ENCODE assay signal across 32 cellular contexts in the genomic region with DNA sequence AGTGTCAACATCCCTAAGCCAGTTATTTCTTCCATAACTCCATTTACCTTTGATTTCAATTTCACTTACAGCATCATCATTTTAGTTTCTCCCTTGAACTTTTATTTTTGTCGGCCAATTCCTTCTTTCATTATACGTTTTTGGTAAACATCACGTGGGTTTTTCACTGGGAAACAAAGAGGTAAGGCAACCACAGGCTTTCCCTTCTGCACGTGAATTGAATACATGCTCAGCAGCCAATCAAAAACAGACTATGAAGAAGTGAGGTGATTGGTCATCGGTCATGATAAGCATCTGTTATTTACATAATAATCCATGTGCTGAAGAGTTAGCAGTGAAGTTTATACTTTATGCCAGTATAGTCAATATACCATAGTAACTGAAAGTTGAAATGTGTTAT.
DNase-seq lines count a peak whose midpoint lies in the region; ATAC-seq and TF ChIP-seq lines count a peak whose summit lies in the region.
"Had no signal": no experiment of that assay in that cellular context is flagged by ENCODE, and none has a peak within 500 bp of the region (broad histone marks: within the 10 kb centered on the region; RNA-seq: fewer than 3 reads in every experiment).

No MANE protein-coding gene starts in this region.

- H4K5ac ChIP-seq in IMR-90 (ENCODE audit: low read depth, low read length): no peak overlapping the region

- TF ChIP-seq RAD21 in IMR-90 (IDR thresholded peaks at IDR 0.05; ENCODE audit: low read length): no peak

- intact Hi-C loops in IMR-90 (cut with micrococcal nuclease): no loop called here

- H3K4ac ChIP-seq in IMR-90 (ENCODE audit: low read depth, low read length): no peak overlapping the region

- no peak overlapping the region for H3K18ac ChIP-seq in IMR-90 (ENCODE audit: low read depth, low read length)

- H3K4me1 ChIP-seq in IMR-90 (ENCODE audit: control insufficient read depth, insufficient read depth, low read length) (0 out of 2 replicates have a peak, but pooled peaks cover 1% of the 10 kb centered on the region), neural progenitor cell (no peaks in the 10 kb centered on the region)
- H3K4me1 ChIP-seq: BLaER1 treated with 17β-estradiol and CSF1 and Interleukin-3, amounts not matched to agents 10 nM and 100 nM; body of pancreas; pancreas; stomach; transverse colon had no signal

- no peak overlapping the region for H2BK15ac ChIP-seq in IMR-90 (ENCODE audit: low read depth, low read length)

- POLR2A ChIA-PET in IMR-90 (lab: Charles Lee; ENCODE audit: unreplicated experiment): no interaction called here

- in situ Hi-C loops in IMR-90 (cut with MboI; ENCODE audit: low sequenced_read_pairs): no loop called here

- no peak for TF ChIP-seq CTCF in IMR-90 (conservative IDR thresholded peaks at IDR 0.05; ENCODE audit: low read depth, low read length)
- no peak for TF ChIP-seq CTCF in choroid plexus epithelial cell (conservative IDR thresholded peaks at IDR 0.05; ENCODE audit: low read depth, low read length)
- no peak for TF ChIP-seq CTCF in neural progenitor cell (IDR thresholded peaks at IDR 0.05)

- no peaks in the 10 kb centered on the region for H3K27me3 Mint-ChIP-seq in neural progenitor cell (ENCODE audit: insufficient read depth, low read depth)
- H3K27me3 Mint-ChIP-seq in activated CD8-positive, alpha-beta memory T cell treated with anti-CD3 and anti-CD28 coated beads, Interleukin-2, amount 10 ng/mL, durations not matched to agents 7 days and 5 days: no peaks in the 10 kb centered on the region
- H3K27me3 Mint-ChIP-seq: activated naive CD8-positive, alpha-beta T cell treated with anti-CD3 and anti-CD28 coated beads, Interleukin-2, amount 50 U/mL, for 24 hours had no signal

- H4K20me1 ChIP-seq in IMR-90 (ENCODE audit: insufficient read depth, low read length): no peaks in the 10 kb centered on the region
- no peaks in the 10 kb centered on the region for H4K20me1 ChIP-seq in neural progenitor cell (ENCODE audit: low read depth)
- H4K20me1 ChIP-seq: BLaER1 treated with 17β-estradiol and CSF1 and Interleukin-3, amounts not matched to agents 10 nM and 100 nM had no signal

- H3K23ac ChIP-seq in IMR-90 (ENCODE audit: low read depth, low read length): no peak overlapping the region

- no peaks in the 10 kb centered on the region for H3K79me1 ChIP-seq in IMR-90 (ENCODE audit: low read depth in 1 of 2, low read length in 2 of 2)

- H3K27me3 ChIP-seq in IMR-90 (ENCODE audit: control insufficient read depth, insufficient read depth, low read length) (no peaks in the 10 kb centered on the region), neural progenitor cell (no peaks in the 10 kb centered on the region)
- H3K27me3 ChIP-seq: BLaER1 treated with 17β-estradiol and CSF1 and Interleukin-3, amounts not matched to agents 10 nM and 100 nM; body of pancreas; pancreas; stomach; transverse colon had no signal

- no peaks in the 10 kb centered on the region for H3K9me3 ChIP-seq in IMR-90 (ENCODE audit: control insufficient read depth, insufficient read depth, low read length)
- H3K9me3 ChIP-seq in neural progenitor cell (ENCODE audit: low read depth): no peaks in the 10 kb centered on the region
- H3K9me3 ChIP-seq: BLaER1 treated with 17β-estradiol and CSF1 and Interleukin-3, amounts not matched to agents 10 nM and 100 nM; body of pancreas; pancreas; stomach; transverse colon had no signal

- no peaks in the 10 kb centered on the region for H3K9me1 ChIP-seq in IMR-90 (ENCODE audit: insufficient read depth, low read length)

- H3K14ac ChIP-seq in IMR-90 (replicated peaks; ENCODE audit: low read depth, low read length): no peak overlapping the region

- CTCF ChIA-PET in IMR-90 (lab: Yijun Ruan, JAX): no interaction called here
- CTCF ChIA-PET in activated CD8-positive, alpha-beta memory T cell treated with anti-CD3 and anti-CD28 coated beads, Interleukin-2, amount 10 ng/mL, durations not matched to agents 7 days and 5 days (lab: Charles Lee): no interaction called here

- H3K9ac ChIP-seq in IMR-90 (ENCODE audit: low read depth, low read length) (no peak overlapping the region), neural progenitor cell (no peak overlapping the region)
- H3K9ac ChIP-seq: BLaER1 treated with 17β-estradiol and CSF1 and Interleukin-3, amounts not matched to agents 10 nM and 100 nM had no signal

- dilution Hi-C loops in IMR-90 (cut with HindIII; ENCODE audit: low sequenced_read_pairs, unreplicated experiment): no loop called here

- no peak for DNase-seq in IMR-90
- DNase-seq in NCI-H69 (lab: John Stamatoyannopoulos, UW): peak; percentile 95
- DNase-seq in choroid plexus epithelial cell (ENCODE audit: low read depth): peak; percentile 16
- DNase-seq in putamen (ENCODE audit: low spot score): peak; percentile 63
- DNase-seq in T-helper 9 cell: no peak
- DNase-seq in neural progenitor cell (ENCODE audit: low spot score): no peak
- no peak for DNase-seq in activated CD8-positive, alpha-beta memory T cell treated with anti-CD3 and anti-CD28 coated beads, Interleukin-2, amount 10 ng/mL, durations not matched to agents 7 days and 5 days
- DNase-seq: activated CD4-positive, alpha-beta T cell treated with anti-CD3 and anti-CD28 coated beads for 4 hours; activated naive CD8-positive, alpha-beta T cell treated with anti-CD3 and anti-CD28 coated beads, Interleukin-2, amount 50 U/mL, for 24 hours; activated T-cell treated with anti-CD3 and anti-CD28 coated beads, Interleukin-2, amount 50 U/mL, for 48 hours; body of pancreas; cerebellar nuclear complex; effector CD8-positive, alpha-beta T cell; NCI-H1417; NCI-H2081 treated with DMSO at 0.1 percent for 48 hours; NCI-H446; nephron progenitor cell; pancreas; PC-9; right cardiac atrium; Right ventricle myocardium superior; stimulated activated CD4-positive, alpha-beta T cell treated with anti-CD3 and anti-CD28 coated beads, Interleukin-2, amount 100 ng/mL, for 24 hours; stomach; transverse colon had no signal

- H2BK5ac ChIP-seq in IMR-90 (ENCODE audit: low read depth, low read length, poor library complexity, severe bottlenecking): no peak overlapping the region

- peak overlapping the region; percentile 16; the same call in 1 of the 2 replicates for H3K4me2 ChIP-seq in IMR-90 (ENCODE audit: low read depth, low read length)
- H3K4me2 ChIP-seq in neural progenitor cell: no peak overlapping the region
- H3K4me2 ChIP-seq: BLaER1 treated with 17β-estradiol and CSF1 and Interleukin-3, amounts not matched to agents 10 nM and 100 nM; PC-9 had no signal

- H2BK120ac ChIP-seq in IMR-90 (ENCODE audit: low read depth, low read length): no peak overlapping the region

- no TSS peak for BruUV-seq in IMR-90 (replicated peaks; lab: Mats Ljungman, UMichigan)

- no peaks in the 10 kb centered on the region for H3K79me2 ChIP-seq in neural progenitor cell (ENCODE audit: low read depth)

- no peak overlapping the region for H2AFZ ChIP-seq in IMR-90 (replicated peaks; ENCODE audit: low read length, poor library complexity)
- no peak overlapping the region for H2AFZ ChIP-seq in neural progenitor cell (replicated peaks)
- H2AFZ ChIP-seq: PC-9 had no signal

- H3K4me1 Mint-ChIP-seq in neural progenitor cell: no peaks in the 10 kb centered on the region
- H3K4me1 Mint-ChIP-seq in activated CD8-positive, alpha-beta memory T cell treated with anti-CD3 and anti-CD28 coated beads, Interleukin-2, amount 10 ng/mL, durations not matched to agents 7 days and 5 days: no peaks in the 10 kb centered on the region
- H3K4me1 Mint-ChIP-seq: activated naive CD8-positive, alpha-beta T cell treated with anti-CD3 and anti-CD28 coated beads, Interleukin-2, amount 50 U/mL, for 24 hours; nephron progenitor cell had no signal

- H4K91ac ChIP-seq in IMR-90 (ENCODE audit: insufficient read depth, low read depth, low read length): no peak overlapping the region

- no peak overlapping the region for H3K4me3 Mint-ChIP-seq in neural progenitor cell
- no peak overlapping the region for H3K4me3 Mint-ChIP-seq in activated CD8-positive, alpha-beta memory T cell treated with anti-CD3 and anti-CD28 coated beads, Interleukin-2, amount 10 ng/mL, durations not matched to agents 7 days and 5 days
- H3K4me3 Mint-ChIP-seq: activated naive CD8-positive, alpha-beta T cell treated with anti-CD3 and anti-CD28 coated beads, Interleukin-2, amount 50 U/mL, for 24 hours; nephron progenitor cell; T-helper 2 cell treated with Interferon-gamma antibody and Interleukin-4, amounts not matched to agents 5 μg/mL and 100 μg/mL, for 36 hours had no signal

- ATAC-seq in IMR-90 (ENCODE audit: low read depth) (no peak), GM18520 (IDR thresholded peaks at IDR 0.05; ENCODE audit: unreplicated experiment) (no peak)
- no peak for ATAC-seq in activated CD8-positive, alpha-beta memory T cell treated with anti-CD3 and anti-CD28 coated beads, Interleukin-2, amount 10 ng/mL, durations not matched to agents 7 days and 5 days
- ATAC-seq: activated naive CD8-positive, alpha-beta T cell treated with anti-CD3 and anti-CD28 coated beads, Interleukin-2, amount 50 U/mL, for 24 hours; body of pancreas; HepG2; pancreas; right cardiac atrium had no signal

- H3K36me3 ChIP-seq in IMR-90 (ENCODE audit: control insufficient read depth, insufficient read depth, low read length): no peaks in the 10 kb centered on the region
- H3K36me3 ChIP-seq in neural progenitor cell: no peaks in the 10 kb centered on the region
- H3K36me3 ChIP-seq: BLaER1 treated with 17β-estradiol and CSF1 and Interleukin-3, amounts not matched to agents 10 nM and 100 nM; pancreas; stomach; transverse colon had no signal

- no peak overlapping the region for H2AK9ac ChIP-seq in IMR-90 (replicated peaks; ENCODE audit: low read depth, low read length, poor library complexity)

- H3K4me3 ChIP-seq in IMR-90 (ENCODE audit: insufficient read depth, low read depth, low read length) (no peak overlapping the region), choroid plexus epithelial cell (ENCODE audit: low read depth, low read length) (no peak overlapping the region), neural progenitor cell (no peak overlapping the region)
- H3K4me3 ChIP-seq: BLaER1 treated with 17β-estradiol and CSF1 and Interleukin-3, amounts not matched to agents 10 nM and 100 nM; body of pancreas; lung; pancreas; PC-9; stomach; transverse colon had no signal

- H3K27ac Mint-ChIP-seq in neural progenitor cell: no peak overlapping the region
- H3K27ac Mint-ChIP-seq in activated CD8-positive, alpha-beta memory T cell treated with anti-CD3 and anti-CD28 coated beads, Interleukin-2, amount 10 ng/mL, durations not matched to agents 7 days and 5 days: no peak overlapping the region
- H3K27ac Mint-ChIP-seq: activated naive CD8-positive, alpha-beta T cell treated with anti-CD3 and anti-CD28 coated beads, Interleukin-2, amount 50 U/mL, for 24 hours; nephron progenitor cell; T-helper 2 cell treated with Interferon-gamma antibody and Interleukin-4, amounts not matched to agents 5 μg/mL and 100 μg/mL, for 36 hours had no signal

- no peak overlapping the region for H3K56ac ChIP-seq in IMR-90 (ENCODE audit: extremely low read depth, insufficient read depth, low read length)

- no CpG with 5 or more reads among the region's 5 CpGs for WGBS in IMR-90 (ENCODE audit: extremely low coverage in 2 of 2, insufficient read length in 1 of 2), 2 experiments

- H3K9me3 Mint-ChIP-seq in neural progenitor cell: no peaks in the 10 kb centered on the region
- no peaks in the 10 kb centered on the region for H3K9me3 Mint-ChIP-seq in activated CD8-positive, alpha-beta memory T cell treated with anti-CD3 and anti-CD28 coated beads, Interleukin-2, amount 10 ng/mL, durations not matched to agents 7 days and 5 days (ENCODE audit: low read depth)
- H3K9me3 Mint-ChIP-seq: activated naive CD8-positive, alpha-beta T cell treated with anti-CD3 and anti-CD28 coated beads, Interleukin-2, amount 50 U/mL, for 24 hours; nephron progenitor cell; T-helper 2 cell treated with Interferon-gamma antibody and Interleukin-4, amounts not matched to agents 5 μg/mL and 100 μg/mL, for 36 hours had no signal

- no peak overlapping the region for H2BK20ac ChIP-seq in IMR-90 (ENCODE audit: low read depth, low read length)

- no peak overlapping the region for H4K8ac ChIP-seq in IMR-90 (ENCODE audit: low read depth in 2 of 2, low read length in 2 of 2)

- no peaks in the 10 kb centered on the region for H3F3A ChIP-seq in neural progenitor cell (ENCODE audit: low read depth)

- no peaks in the 10 kb centered on the region for H3K36me3 Mint-ChIP-seq in neural progenitor cell
- no peaks in the 10 kb centered on the region for H3K36me3 Mint-ChIP-seq in activated CD8-positive, alpha-beta memory T cell treated with anti-CD3 and anti-CD28 coated beads, Interleukin-2, amount 10 ng/mL, durations not matched to agents 7 days and 5 days

- H3K27ac ChIP-seq in IMR-90 (ENCODE audit: insufficient read depth, low read length) (no peak overlapping the region), neural progenitor cell (no peak overlapping the region)
- H3K27ac ChIP-seq: BLaER1 treated with 17β-estradiol and CSF1 and Interleukin-3, amounts not matched to agents 10 nM and 100 nM; body of pancreas; epithelial cell of prostate; HL-60; pancreas; PC-9; stomach; transverse colon; VCaP had no signal

- TF ChIP-seq POLR2A in IMR-90 (IDR thresholded peaks at IDR 0.05; ENCODE audit: low read depth, low read length): no peak

- no peak overlapping the region for H2AK5ac ChIP-seq in IMR-90 (ENCODE audit: low read depth, low read length)

Comparison
In these comparisons a context has a peak if more than half of its experiments do, and no peak if none do; other contexts are left out.
1. DNase-seq: peak in NCI-H69 (single experiment), choroid plexus epithelial cell (single experiment) and putamen (single experiment); none in IMR-90 (single experiment), T-helper 9 cell (single experiment), neural progenitor cell (single experiment) and activated CD8-positive, alpha-beta memory T cell treated with anti-CD3 and anti-CD28 coated beads, Interleukin-2, amount 10 ng/mL, durations not matched to agents 7 days and 5 days (single experiment).